Comparison of ENCODE assay signal across 9 cellular contexts in genomic region chr3:141797819-141798405, GRCh38. TPM values are rescaled to one million over a fixed set of nuclear protein-coding genes. Genes with fewer than 3 reads are reported as not detected.
A peak's percentile ranks its signal among the peaks of the same experiment; 100 is the strongest.
DNase-seq lines count a peak whose midpoint lies in the region; ATAC-seq and TF ChIP-seq lines count a peak whose summit lies in the region.
"Had no signal": no experiment of that assay in that cellular context is flagged by ENCODE, and none has a peak within 500 bp of the region (broad histone marks: within the 10 kb centered on the region; RNA-seq: fewer than 3 reads in every experiment).

No MANE protein-coding gene starts in this region.

- H3K27me3 Mint-ChIP-seq in immature natural killer cell (ENCODE audit: low read depth in 3 of 3), result peaks cover 0 to 13% (median 3%) of the 10 kb centered on the region in 3 donors

- H4K20me1 ChIP-seq in smooth muscle cell (ENCODE audit: low read depth), result no peaks in the 10 kb centered on the region

- TF ChIP-seq POLR2A in adrenal gland (IDR thresholded peaks at IDR 0.05), result no peak

- peak overlapping the region; percentile 80 for H3K4me2 ChIP-seq in smooth muscle cell

- H3K27ac Mint-ChIP-seq in immature natural killer cell, result peak overlapping the region; percentile 92 to 99 (median 98)

- peak overlapping the region; percentile 67 for H3K9ac ChIP-seq in HUES64 (ENCODE audit: low read depth, low read length)
- H3K9ac ChIP-seq in smooth muscle cell (ENCODE audit: low read depth), result peak overlapping the region; percentile 26

- 74% methylated on average over 10 of the region's 10 CpGs for WGBS in HUES64
- 46 to 61% (median 52%) methylated on average over 7 to 10 of the region's 10 CpGs for WGBS in adrenal gland, 4 donors
- WGBS in smooth muscle cell (ENCODE audit: low lambda C conversion rate), result 87% methylated on average over 10 of the region's 10 CpGs

- H3K4me1 Mint-ChIP-seq in immature natural killer cell, result peaks cover 60 to 69% of the 10 kb centered on the region in 2 donors

- H3K4me1 ChIP-seq in HUES64 (ENCODE audit: insufficient read depth, low read length) (peaks cover 21% of the 10 kb centered on the region), adrenal gland (replicated peaks in 1 of 2) (peaks cover 12 to 25% of the 10 kb centered on the region in 2 donors), smooth muscle cell (ENCODE audit: low read depth) (peaks cover 25% of the 10 kb centered on the region)

- H3K27ac ChIP-seq in HUES64 (ENCODE audit: low read depth, low read length) (peak overlapping the region; percentile 78; the same call in 1 of the 2 replicates), adrenal gland (peak overlapping the region in 4 of 5 donors; percentile 67 to 88 (median 84)), smooth muscle cell (ENCODE audit: low read depth) (peak overlapping the region; percentile 75)

- H3K4me3 Mint-ChIP-seq in immature natural killer cell, result peak overlapping the region; percentile 87 to 93 (median 92)

- H3F3A ChIP-seq in smooth muscle cell (ENCODE audit: low read depth), result peaks cover 14% of the 10 kb centered on the region

- H3K36me3 ChIP-seq in HUES64 (ENCODE audit: insufficient read depth, low read length) (no peaks in the 10 kb centered on the region), adrenal gland (replicated peaks in 1 of 2) (no peaks in the 10 kb centered on the region), smooth muscle cell (ENCODE audit: low read depth) (no peaks in the 10 kb centered on the region)

- no peaks in the 10 kb centered on the region for H3K9me3 Mint-ChIP-seq in immature natural killer cell

- intact Hi-C loops in adrenal gland (cut with DNase I), result loop anchor here in 1 of 2 donors (10.0 kb wide), 1 partner anchor 77 kb away; the partner anchor contains the start of gene ATP1B3

- ATAC-seq in HG02759 (IDR thresholded peaks at IDR 0.05; ENCODE audit: unreplicated experiment), result no peak
- ATAC-seq in GM18868 (IDR thresholded peaks at IDR 0.05; ENCODE audit: unreplicated experiment), result no peak
- ATAC-seq in HG03025 (IDR thresholded peaks at IDR 0.05; ENCODE audit: low FRiP score, unreplicated experiment), result no peak
- no peak for ATAC-seq in GM18861 (IDR thresholded peaks at IDR 0.05; ENCODE audit: unreplicated experiment)

- H3K36me3 Mint-ChIP-seq in immature natural killer cell, result peaks cover 0 to 4% (median 0%) of the 10 kb centered on the region in 3 donors

- no peak for TF ChIP-seq CTCF in adrenal gland (IDR thresholded peaks at IDR 0.05)
- no peak for TF ChIP-seq CTCF in smooth muscle cell (IDR thresholded peaks at IDR 0.05; ENCODE audit: borderline replicate concordance, insufficient read depth, poor library complexity, severe bottlenecking)

- H3K4me3 ChIP-seq in HUES64 (ENCODE audit: low read length) (peak overlapping the region; percentile 58), adrenal gland (peak overlapping the region in 1 of 4 donors; percentile 34), smooth muscle cell (peak overlapping the region; percentile 35)

- DNase-seq in adrenal gland, result peak; percentile 16 to 67 (median 42)
- peak; percentile 17 to 23 (median 21) for DNase-seq in immature natural killer cell
- no peak for DNase-seq in smooth muscle cell (lab: John Stamatoyannopoulos, UW; ENCODE audit: unreplicated experiment)
- DNase-seq: NCI-H187 had no signal

- H3K9me3 ChIP-seq in HUES64 (ENCODE audit: insufficient read depth, low read depth, low read length) (no peaks in the 10 kb centered on the region), adrenal gland (replicated peaks in 1 of 3) (peaks cover 0 to 4% (median 0%) of the 10 kb centered on the region in 3 donors), smooth muscle cell (replicated peaks; ENCODE audit: low read depth) (no peaks in the 10 kb centered on the region)

- peaks cover 25% of the 10 kb centered on the region for H3K27me3 ChIP-seq in HUES64 (ENCODE audit: insufficient read depth, low read length)
- H3K27me3 ChIP-seq in adrenal gland, result no peaks in the 10 kb centered on the region
- H3K27me3 ChIP-seq in smooth muscle cell (ENCODE audit: low read depth), result no peaks in the 10 kb centered on the region

- H2AFZ ChIP-seq in smooth muscle cell (ENCODE audit: low read depth), result peak overlapping the region; percentile 97

- H3K79me2 ChIP-seq in smooth muscle cell (ENCODE audit: low read depth), result no peaks in the 10 kb centered on the region

RNA-seq across cellular contexts. Expression of gene GRK7, which starts 34.7 kb away (rescaled TPM):
- not detected for polyA plus RNA-seq in HUES64 (2013, experiment 1 of 2)
- not detected for polyA plus RNA-seq in HUES64 (2013, experiment 2 of 2)
- total RNA-seq in adrenal gland (under 1 TPM in 1 of 8 donors, not detected in 7; 0.07 TPM), smooth muscle cell (not detected in 2 replicates)
- polyA plus RNA-seq in adrenal gland (under 1 TPM in 1 of 3 donors, not detected in 2; 0.07 TPM), immature natural killer cell (under 1 TPM in 1 of 3 donors, not detected in 2; 0.09 TPM), smooth muscle cell (not detected in 2 replicates)

RNA-seq across cellular contexts. Expression of gene RNF7, which starts 59.8 kb away (rescaled TPM):
- polyA plus RNA-seq in HUES64 (2013, experiment 1 of 2), result 103 TPM
- polyA plus RNA-seq in HUES64 (2013, experiment 2 of 2), result 110 TPM
- total RNA-seq in adrenal gland (100 to 1,000 TPM in 7 of 8 donors, 10 to 100 TPM in 1; 87.4 to 162 (median 124) TPM), smooth muscle cell (127 and 130 TPM in 2 replicates)
- polyA plus RNA-seq in adrenal gland (100 to 1,000 TPM; 107 to 315 (median 247) TPM), immature natural killer cell (100 to 1,000 TPM; 137 to 168 (median 160) TPM), smooth muscle cell (229 and 233 TPM in 2 replicates)
